ENCODE assay signal across 18 cellular contexts in genomic region chr19:2012941-2013682, GRCh38. TPM values are rescaled to one million over a fixed set of nuclear protein-coding genes. Genes with fewer than 3 reads are reported as not detected.
A peak's percentile ranks its signal among the peaks of the same experiment; 100 is the strongest.
DNase-seq lines count a peak whose midpoint lies in the region; ATAC-seq and TF ChIP-seq lines count a peak whose summit lies in the region.
"Had no signal": no experiment of that assay in that cellular context is flagged by ENCODE, and none has a peak within 500 bp of the region (broad histone marks: within the 10 kb centered on the region; RNA-seq: fewer than 3 reads in every experiment).

No MANE protein-coding gene starts in this region.

- H3K4me2 ChIP-seq in BLaER1, result peak overlapping the region; percentile 88; the same call in 1 of the 2 replicates
- H3K4me2 ChIP-seq in DND-41 (ENCODE audit: insufficient read depth, low read length), result peak overlapping the region; percentile 98

- ATAC-seq in DND-41 (ENCODE audit: insufficient read depth, low read depth) (no peak), HG03565 (IDR thresholded peaks at IDR 0.05; ENCODE audit: unreplicated experiment) (no peak)

- H3K36me3 ChIP-seq in BLaER1 (peaks cover 36% of the 10 kb centered on the region), DND-41 (ENCODE audit: insufficient read depth, low read length) (peaks cover 32% of the 10 kb centered on the region)
- H3K36me3 ChIP-seq: breast epithelium, pancreas had no signal

- peaks cover 15% of the 10 kb centered on the region for H3K9me3 ChIP-seq in BLaER1
- no peaks in the 10 kb centered on the region for H3K9me3 ChIP-seq in DND-41 (ENCODE audit: insufficient read depth, low read length, severe bottlenecking)
- H3K9me3 ChIP-seq: breast epithelium, pancreas had no signal

- TF ChIP-seq CTCF in DND-41 (IDR thresholded peaks at IDR 0.05; ENCODE audit: borderline replicate concordance, extremely low read depth, low read length, poor library complexity, severe bottlenecking) (no peak), astrocyte of the cerebellum (IDR thresholded peaks at IDR 0.05; ENCODE audit: low read depth, low read length, missing control alignments) (no peak), neural crest cell (conservative IDR thresholded peaks at IDR 0.05) (no peak)

- peak overlapping the region; percentile 79 for H3K4me3 Mint-ChIP-seq in neural crest cell

- H3K4me1 Mint-ChIP-seq in neural crest cell, result peaks cover 8% of the 10 kb centered on the region

- no peak overlapping the region for H3K27ac ChIP-seq in BLaER1
- no peak overlapping the region for H3K27ac ChIP-seq in DND-41 (ENCODE audit: low read length)
- H3K27ac ChIP-seq: pancreas had no signal

- H3K36me3 Mint-ChIP-seq in neural crest cell (ENCODE audit: low read depth), result no peaks in the 10 kb centered on the region

- in situ Hi-C loops in astrocyte of the cerebellum (cut with HindIII; ENCODE audit: low sequenced_read_pairs), result no loop called here

- H3K27me3 ChIP-seq in BLaER1 (no peaks in the 10 kb centered on the region), DND-41 (ENCODE audit: insufficient read depth, low read length, poor library complexity) (no peaks in the 10 kb centered on the region)
- H3K27me3 ChIP-seq: breast epithelium, pancreas had no signal

- H4K20me1 ChIP-seq in BLaER1 (peaks cover 41% of the 10 kb centered on the region), DND-41 (ENCODE audit: insufficient read depth, low read length) (peaks cover 39% of the 10 kb centered on the region)

- H3K79me2 ChIP-seq in DND-41 (ENCODE audit: insufficient read depth, low read length), result peaks cover 77% of the 10 kb centered on the region

- no peak overlapping the region for H2AFZ ChIP-seq in DND-41 (ENCODE audit: low read depth, low read length)

- H3K9ac ChIP-seq in BLaER1 (no peak overlapping the region), DND-41 (ENCODE audit: low read depth, low read length) (peak overlapping the region; percentile 70; the same call in 1 of the 2 replicates)

- no peaks in the 10 kb centered on the region for H3K9me3 Mint-ChIP-seq in neural crest cell

- H3K4me3 ChIP-seq in BLaER1, result no peak overlapping the region
- no peak overlapping the region; a peak in 1 of 4 replicates for H3K4me3 ChIP-seq in DND-41 (ENCODE audit: low read depth in 1 of 2, low read length in 2 of 2)
- H3K4me3 ChIP-seq in astrocyte of the cerebellum (ENCODE audit: low read depth, low read length), result peak overlapping the region; percentile 4
- H3K4me3 ChIP-seq: lung, pancreas had no signal

- H3K4me1 ChIP-seq in BLaER1 (peaks cover 43% of the 10 kb centered on the region), DND-41 (ENCODE audit: insufficient read depth, low read length) (peaks cover 43% of the 10 kb centered on the region)
- H3K4me1 ChIP-seq: pancreas had no signal

- DNase-seq in DND-41 (no peak), astrocyte of the cerebellum (ENCODE audit: low read depth) (no peak), neural crest cell (ENCODE audit: low read depth, low spot score) (no peak), SW480 (ENCODE audit: low spot score) (no peak), NCI-H345 treated with DMSO at 0.1 percent for 48 hours (lab: John Stamatoyannopoulos, UW; ENCODE audit: unreplicated experiment) (no peak)
- DNase-seq: activated CD8-positive, alpha-beta memory T cell treated with anti-CD3 and anti-CD28 coated beads for 24 hours; activated gamma-delta T cell; effector CD8-positive, alpha-beta T cell; foreskin fibroblast; GDM1; NCI-H2081; NCI-H774; substantia nigra had no signal

- no peak overlapping the region for H3K27ac Mint-ChIP-seq in neural crest cell (ENCODE audit: unreplicated experiment)

- no peaks in the 10 kb centered on the region for H3K27me3 Mint-ChIP-seq in neural crest cell (ENCODE audit: low read depth)

RNA-seq across cellular contexts. Expression of gene BTBD2, which starts 2.4 kb away (rescaled TPM):
- total RNA-seq in neural crest cell, result 138 and 142 TPM in 2 replicates

RNA-seq across cellular contexts. Expression of gene MKNK2, which starts 37.9 kb away (rescaled TPM):
- total RNA-seq in neural crest cell, result 115 and 123 TPM in 2 replicates
